ENCODE assay signal across 18 cellular contexts in the genomic region with DNA sequence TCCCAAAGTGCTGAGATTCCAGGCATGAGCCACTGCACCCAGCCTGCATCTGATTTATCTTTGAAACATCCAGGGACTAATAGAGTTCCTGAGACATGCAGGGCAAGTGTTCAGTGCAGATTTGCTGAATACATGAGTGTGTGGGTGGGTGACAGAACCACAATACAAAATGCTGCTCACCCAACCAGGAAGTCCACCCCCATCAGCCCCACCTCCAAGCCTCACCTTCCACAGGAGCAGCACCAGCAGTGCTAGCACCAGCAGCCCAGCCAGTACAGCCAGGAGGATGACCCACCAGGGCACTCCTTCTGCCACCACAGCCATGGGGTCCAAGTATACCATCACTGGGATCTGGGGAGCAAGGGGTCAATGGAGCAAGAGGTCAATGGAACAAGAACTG. TPM values are rescaled to one million over a fixed set of nuclear protein-coding genes. Genes with fewer than 3 reads are reported as not detected.
DNase-seq lines count a peak whose midpoint lies in the region; ATAC-seq and TF ChIP-seq lines count a peak whose summit lies in the region.
"Had no signal": no experiment of that assay in that cellular context is flagged by ENCODE, and none has a peak within 500 bp of the region (broad histone marks: within the 10 kb centered on the region; RNA-seq: fewer than 3 reads in every experiment).

No MANE protein-coding gene starts in this region.

- peak; percentile 67 for DNase-seq in activated CD4-positive, alpha-beta memory T cell treated with anti-CD3 and anti-CD28 coated beads for 36 hours
- DNase-seq in activated CD4-positive, alpha-beta memory T cell treated with anti-CD3 and anti-CD28 coated beads, Interleukin-2, amount 10 ng/mL, durations not matched to agents 7 days and 5 days = no peak
- DNase-seq in GM20000 (ENCODE audit: low spot score) (peak; percentile 60), mesenteric fat pad (ENCODE audit: low spot score) (no peak), middle frontal gyrus (ENCODE audit: extremely low spot score, low spot score) (no peak)
- DNase-seq in activated naive CD8-positive, alpha-beta T cell treated with anti-CD3 and anti-CD28 coated beads, Interleukin-2, amount 50 U/mL, for 16 hours (ENCODE audit: low read depth, low spot score) = peak; percentile 12
- DNase-seq in stimulated activated CD4-positive, alpha-beta T cell treated with anti-CD3 and anti-CD28 coated beads, Interleukin-4, amount 100 ng/mL, for 24 hours = peak; percentile 28
- DNase-seq: heart right ventricle, left ventricle myocardium inferior, NCI-H1092 treated with DMSO at 0.1 percent for 48 hours, T-cell had no signal

- no peak overlapping the region for H3K4me3 ChIP-seq in gastroesophageal sphincter
- H3K4me3 ChIP-seq: A549, heart right ventricle, left ventricle myocardium inferior, right lobe of liver had no signal

- H3K27me3 Mint-ChIP-seq in activated CD4-positive, alpha-beta memory T cell treated with anti-CD3 and anti-CD28 coated beads for 36 hours = peaks cover 5% of the 10 kb centered on the region
- H3K27me3 Mint-ChIP-seq in activated CD4-positive, alpha-beta memory T cell treated with anti-CD3 and anti-CD28 coated beads, Interleukin-2, amount 10 ng/mL, durations not matched to agents 7 days and 5 days = peaks cover 11% of the 10 kb centered on the region
- H3K27me3 Mint-ChIP-seq: activated naive CD4-positive, alpha-beta T cell treated with anti-CD3 and anti-CD28 coated beads, Interleukin-2, amount 50 U/mL, for 24 hours had no signal

- H3K4me3 Mint-ChIP-seq in activated CD4-positive, alpha-beta memory T cell treated with anti-CD3 and anti-CD28 coated beads for 36 hours = no peak overlapping the region
- no peak overlapping the region for H3K4me3 Mint-ChIP-seq in activated CD4-positive, alpha-beta memory T cell treated with anti-CD3 and anti-CD28 coated beads, Interleukin-2, amount 10 ng/mL, durations not matched to agents 7 days and 5 days
- H3K4me3 Mint-ChIP-seq: activated naive CD4-positive, alpha-beta T cell treated with anti-CD3 and anti-CD28 coated beads, Interleukin-2, amount 50 U/mL, for 24 hours; T-cell had no signal

- TF ChIP-seq CTCF in GM20000 (IDR thresholded peaks at IDR 0.05; ENCODE audit: extremely low read depth, missing control alignments) = no peak
- no peak for TF ChIP-seq CTCF in gastroesophageal sphincter (IDR thresholded peaks at IDR 0.05)

- H3K4me1 Mint-ChIP-seq in activated CD4-positive, alpha-beta memory T cell treated with anti-CD3 and anti-CD28 coated beads for 36 hours (ENCODE audit: low read depth) = peaks cover 9% of the 10 kb centered on the region
- no peaks in the 10 kb centered on the region for H3K4me1 Mint-ChIP-seq in activated CD4-positive, alpha-beta memory T cell treated with anti-CD3 and anti-CD28 coated beads, Interleukin-2, amount 10 ng/mL, durations not matched to agents 7 days and 5 days

- H3K36me3 ChIP-seq in gastroesophageal sphincter = peaks cover 0 to 64% of the 10 kb centered on the region in 2 donors

- CTCF ChIA-PET in activated CD4-positive, alpha-beta memory T cell treated with anti-CD3 and anti-CD28 coated beads for 36 hours (lab: Charles Lee) = interaction anchor here (2.2 kb wide), 1 partner anchor 31 kb away, joined by 10 read pairs; no protein-coding TSS in a partner anchor
- CTCF ChIA-PET in activated CD4-positive, alpha-beta memory T cell treated with anti-CD3 and anti-CD28 coated beads, Interleukin-2, amount 10 ng/mL, durations not matched to agents 7 days and 5 days (lab: Charles Lee) = interaction anchor here (0.6 kb wide), 1 partner anchor 1526 kb away, joined by 3 read pairs; no protein-coding TSS in a partner anchor

- H3K27me3 ChIP-seq in gastroesophageal sphincter = no peaks in the 10 kb centered on the region
- H3K27me3 ChIP-seq: heart right ventricle, right lobe of liver had no signal

- ATAC-seq in gastroesophageal sphincter = no peak
- ATAC-seq: A549, heart right ventricle had no signal

- no peak overlapping the region for H3K27ac ChIP-seq in gastroesophageal sphincter
- H3K27ac ChIP-seq: A549, epithelial cell of prostate, heart right ventricle, left ventricle myocardium inferior, right lobe of liver had no signal

- no peaks in the 10 kb centered on the region for H3K36me3 Mint-ChIP-seq in activated CD4-positive, alpha-beta memory T cell treated with anti-CD3 and anti-CD28 coated beads for 36 hours
- no peaks in the 10 kb centered on the region for H3K36me3 Mint-ChIP-seq in activated CD4-positive, alpha-beta memory T cell treated with anti-CD3 and anti-CD28 coated beads, Interleukin-2, amount 10 ng/mL, durations not matched to agents 7 days and 5 days (ENCODE audit: low read depth)
- H3K36me3 Mint-ChIP-seq: activated naive CD4-positive, alpha-beta T cell treated with anti-CD3 and anti-CD28 coated beads, Interleukin-2, amount 50 U/mL, for 24 hours; T-cell had no signal

- POLR2A ChIA-PET in activated CD4-positive, alpha-beta memory T cell treated with anti-CD3 and anti-CD28 coated beads for 36 hours (lab: Charles Lee) = no interaction called here
- POLR2A ChIA-PET in activated CD4-positive, alpha-beta memory T cell treated with anti-CD3 and anti-CD28 coated beads, Interleukin-2, amount 10 ng/mL, durations not matched to agents 7 days and 5 days (lab: Charles Lee) = no interaction called here

- H3K4me1 ChIP-seq in gastroesophageal sphincter = no peaks in the 10 kb centered on the region
- H3K4me1 ChIP-seq: heart right ventricle had no signal

- intact Hi-C loops in activated CD4-positive, alpha-beta memory T cell treated with anti-CD3 and anti-CD28 coated beads for 36 hours (cut with micrococcal nuclease) = no loop called here

- no peak for TF ChIP-seq POLR2A in gastroesophageal sphincter (IDR thresholded peaks at IDR 0.05)

- no peak for TF ChIP-seq EP300 in gastroesophageal sphincter (IDR thresholded peaks at IDR 0.05)

- no peaks in the 10 kb centered on the region for H3K9me3 Mint-ChIP-seq in activated CD4-positive, alpha-beta memory T cell treated with anti-CD3 and anti-CD28 coated beads for 36 hours
- no peaks in the 10 kb centered on the region for H3K9me3 Mint-ChIP-seq in activated CD4-positive, alpha-beta memory T cell treated with anti-CD3 and anti-CD28 coated beads, Interleukin-2, amount 10 ng/mL, durations not matched to agents 7 days and 5 days
- H3K9me3 Mint-ChIP-seq: activated naive CD4-positive, alpha-beta T cell treated with anti-CD3 and anti-CD28 coated beads, Interleukin-2, amount 50 U/mL, for 24 hours; T-cell had no signal

- H3K9me3 ChIP-seq in gastroesophageal sphincter = no peaks in the 10 kb centered on the region
- H3K9me3 ChIP-seq: A549, heart right ventricle, left ventricle myocardium inferior, right lobe of liver had no signal

- no peak overlapping the region for H3K27ac Mint-ChIP-seq in activated CD4-positive, alpha-beta memory T cell treated with anti-CD3 and anti-CD28 coated beads for 36 hours
- H3K27ac Mint-ChIP-seq in activated CD4-positive, alpha-beta memory T cell treated with anti-CD3 and anti-CD28 coated beads, Interleukin-2, amount 10 ng/mL, durations not matched to agents 7 days and 5 days = no peak overlapping the region
- H3K27ac Mint-ChIP-seq: activated naive CD4-positive, alpha-beta T cell treated with anti-CD3 and anti-CD28 coated beads, Interleukin-2, amount 50 U/mL, for 24 hours; T-cell had no signal

RNA-seq across cellular contexts. Expression of gene ITGA7, which starts 20.0 kb away (rescaled TPM):
- 1 to 10 TPM; 4.1 to 4.5 TPM for total RNA-seq in activated CD4-positive, alpha-beta memory T cell treated with anti-CD3 and anti-CD28 coated beads for 36 hours
- total RNA-seq in activated CD4-positive, alpha-beta memory T cell treated with anti-CD3 and anti-CD28 coated beads, Interleukin-2, amount 10 ng/mL, durations not matched to agents 7 days and 5 days = 1 to 10 TPM; 1.9 to 2.0 TPM
- total RNA-seq in mesenteric fat pad (536 TPM), gastroesophageal sphincter (100 to 1,000 TPM; 143 to 260 (median 182) TPM)

RNA-seq across cellular contexts. Expression of gene BLOC1S1, which starts 28.1 kb away (rescaled TPM):
- total RNA-seq in activated CD4-positive, alpha-beta memory T cell treated with anti-CD3 and anti-CD28 coated beads for 36 hours = 100 to 1,000 TPM; 153 to 162 TPM
- total RNA-seq in activated CD4-positive, alpha-beta memory T cell treated with anti-CD3 and anti-CD28 coated beads, Interleukin-2, amount 10 ng/mL, durations not matched to agents 7 days and 5 days = 100 to 1,000 TPM; 156 to 162 TPM
- 136 TPM for total RNA-seq in mesenteric fat pad
- total RNA-seq in gastroesophageal sphincter = 100 to 1,000 TPM; 187 to 214 (median 196) TPM

RNA-seq across cellular contexts. Expression of gene RDH5, which starts 32.4 kb away (rescaled TPM):
- 1 to 10 TPM; 5.1 to 7.0 TPM for total RNA-seq in activated CD4-positive, alpha-beta memory T cell treated with anti-CD3 and anti-CD28 coated beads for 36 hours
- 10 to 100 TPM in 1 of 2 experiments, 1 to 10 TPM in 1; 9.5 to 10.5 TPM for total RNA-seq in activated CD4-positive, alpha-beta memory T cell treated with anti-CD3 and anti-CD28 coated beads, Interleukin-2, amount 10 ng/mL, durations not matched to agents 7 days and 5 days
- total RNA-seq in mesenteric fat pad (123 TPM), gastroesophageal sphincter (10 to 100 TPM; 18.0 to 57.0 (median 31.9) TPM)

RNA-seq across cellular contexts. Expression of gene CD63, which starts 41.1 kb away (rescaled TPM):
- total RNA-seq in activated CD4-positive, alpha-beta memory T cell treated with anti-CD3 and anti-CD28 coated beads for 36 hours = 100 to 1,000 TPM; 204 to 210 TPM
- 100 to 1,000 TPM; 177 to 185 TPM for total RNA-seq in activated CD4-positive, alpha-beta memory T cell treated with anti-CD3 and anti-CD28 coated beads, Interleukin-2, amount 10 ng/mL, durations not matched to agents 7 days and 5 days
- 1,545 TPM for total RNA-seq in mesenteric fat pad
- total RNA-seq in gastroesophageal sphincter = 100 to 1,000 TPM; 500 to 856 (median 792) TPM

RNA-seq across cellular contexts. Expression of gene OR10P1, which starts 51.1 kb away (rescaled TPM):
- total RNA-seq in activated CD4-positive, alpha-beta memory T cell treated with anti-CD3 and anti-CD28 coated beads for 36 hours = not detected
- not detected for total RNA-seq in activated CD4-positive, alpha-beta memory T cell treated with anti-CD3 and anti-CD28 coated beads, Interleukin-2, amount 10 ng/mL, durations not matched to agents 7 days and 5 days
- total RNA-seq in mesenteric fat pad = not detected
- not detected for total RNA-seq in gastroesophageal sphincter
- total RNA-seq: heart right ventricle, HT1080, left ventricle myocardium inferior, right lobe of liver, T-cell, ureter had no signal

Comparison
In these comparisons a context has a peak if more than half of its experiments do, and no peak if none do; other contexts are left out.
1. DNase-seq: peak in activated CD4-positive, alpha-beta memory T cell treated with anti-CD3 and anti-CD28 coated beads for 36 hours (single experiment), GM20000 (single experiment), activated naive CD8-positive, alpha-beta T cell treated with anti-CD3 and anti-CD28 coated beads, Interleukin-2, amount 50 U/mL, for 16 hours (single experiment) and stimulated activated CD4-positive, alpha-beta T cell treated with anti-CD3 and anti-CD28 coated beads, Interleukin-4, amount 100 ng/mL, for 24 hours (single experiment); none in activated CD4-positive, alpha-beta memory T cell treated with anti-CD3 and anti-CD28 coated beads, Interleukin-2, amount 10 ng/mL, durations not matched to agents 7 days and 5 days (single experiment), mesenteric fat pad (single experiment) and middle frontal gyrus (single experiment).
2. RNA of gene ITGA7, which starts 20.0 kb away (total RNA-seq): 536 TPM in mesenteric fat pad (single experiment) and 143 to 260 TPM in gastroesophageal sphincter; 4.1 to 4.5 TPM in activated CD4-positive, alpha-beta memory T cell treated with anti-CD3 and anti-CD28 coated beads for 36 hours and 1.9 to 2.0 TPM in activated CD4-positive, alpha-beta memory T cell treated with anti-CD3 and anti-CD28 coated beads, Interleukin-2, amount 10 ng/mL, durations not matched to agents 7 days and 5 days; every median in the first group is over 10 times any median in the second.